Comparison of ENCODE assay signal across 11 cellular contexts in genomic region chr11:100980156-100980555, GRCh38.
DNase-seq lines count a peak whose midpoint lies in the region; ATAC-seq, FAIRE-seq and TF ChIP-seq lines count a peak whose summit lies in the region.
"Had no signal": no experiment of that assay in that cellular context is flagged by ENCODE, and none has a peak within 500 bp of the region (broad histone marks: within the 10 kb centered on the region; RNA-seq: fewer than 3 reads in every experiment).

No MANE protein-coding gene starts in this region.

- CTCF ChIA-PET in GM12878 (lab: Yijun Ruan, JAX), result interaction anchor here (0.8 kb wide), 1 partner anchor 456 kb away, joined by 4 read pairs; no protein-coding TSS in a partner anchor

- H3K9me3 ChIP-seq in GM12878 (replicated peaks; ENCODE audit: control insufficient read depth, insufficient read depth, low read length) (no peaks in the 10 kb centered on the region), liver (ENCODE audit: control insufficient read depth in 4 of 4, low read length in 3 of 4) (no peaks in the 10 kb centered on the region)
- H3K9me3 ChIP-seq: SJSA1, transverse colon had no signal

- POLR2A ChIA-PET in GM12878 (lab: Charles Lee), result interaction anchor here (0.6 kb wide), 1 partner anchor 1431 kb away, joined by 3 read pairs; no protein-coding TSS in a partner anchor

- H3K27ac ChIP-seq in GM12878 (ENCODE audit: control insufficient read depth, insufficient read depth) (no peak overlapping the region), liver (ENCODE audit: low read depth in 1 of 2, low read length in 2 of 2) (no peak overlapping the region)
- H3K27ac ChIP-seq: SJSA1, transverse colon had no signal

- H3K4me3 ChIP-seq in GM12878 (no peak overlapping the region), liver (ENCODE audit: low read depth in 1 of 3, low read length in 3 of 3) (no peak overlapping the region)
- H3K4me3 ChIP-seq: SJSA1, transverse colon had no signal

- no peak for TF ChIP-seq POLR2A in GM12878 (IDR thresholded peaks at IDR 0.05; ENCODE audit: low read depth, low read length)

- no peaks in the 10 kb centered on the region for H3K4me1 ChIP-seq in GM12878 (ENCODE audit: control insufficient read depth, insufficient read depth, low read length)
- no peaks in the 10 kb centered on the region for H3K4me1 ChIP-seq in liver (ENCODE audit: control insufficient read depth in 4 of 4, insufficient read depth in 4 of 4, low read length in 3 of 4)
- H3K4me1 ChIP-seq: SJSA1, transverse colon had no signal

- TF ChIP-seq RAD21 in GM12878 (IDR thresholded peaks at IDR 0.05; ENCODE audit: insufficient read depth, low read depth, low read length), result peak; percentile 33; the same call in 1 of the 2 replicates
- peak; percentile 69 to 71 for TF ChIP-seq RAD21 in liver (IDR thresholded peaks at IDR 0.05)

- FAIRE-seq in D721Med (lab: Jason Lieb, UNC) (no peak), GM12878 (lab: Jason Lieb, UNC) (no peak)

- TF ChIP-seq CTCF in D721Med (IDR thresholded peaks at IDR 0.05; ENCODE audit: insufficient read depth, missing control alignments), result peak; percentile 6
- peak; percentile 7 to 29 (median 21); a peak in 1 of 6 replicates for TF ChIP-seq CTCF in GM12878 (IDR thresholded peaks at IDR 0.05 in 2 of 3, conservative IDR thresholded peaks at IDR 0.05 in 1 of 3; ENCODE audit: control insufficient read depth in 2 of 3, extremely low read depth in 1 of 3, insufficient read depth in 1 of 3, low read depth in 3 of 3, low read length in 3 of 3)
- peak; percentile 27 for TF ChIP-seq CTCF in liver (IDR thresholded peaks at IDR 0.05; ENCODE audit: low read depth, low read length, missing input control)

- H3K79me2 ChIP-seq in GM12878 (ENCODE audit: control insufficient read depth, insufficient read depth, low read length), result no peaks in the 10 kb centered on the region

- no peak; the same call in 1 of the 3 replicates for ATAC-seq in GM12878
- no peak for ATAC-seq in HG03159 (IDR thresholded peaks at IDR 0.05; ENCODE audit: unreplicated experiment)

- RAD21 ChIA-PET in GM12878 (lab: Charles Lee; ENCODE audit: unreplicated experiment), result no interaction called here

- DNase-seq in D721Med (ENCODE audit: insufficient read length, low spot score) (no peak), LHCN-M2 (ENCODE audit: low read depth) (peak; percentile 8), GM12878 (ENCODE audit: low read depth, low spot score) (no peak), HuH-7 (ENCODE audit: low spot score) (no peak), NCI-H510A (lab: John Stamatoyannopoulos, UW) (no peak), inferior parietal cortex (ENCODE audit: extremely low spot score) (no peak)
- DNase-seq: hippocampal formation, transverse colon had no signal

- no peak overlapping the region for H3K9ac ChIP-seq in GM12878 (ENCODE audit: control insufficient read depth, insufficient read depth, low read length)
- no peak overlapping the region for H3K9ac ChIP-seq in liver (ENCODE audit: low read depth in 1 of 2, low read length in 2 of 2)

- WGBS in GM12878 (ENCODE audit: insufficient coverage, insufficient replicate concordance, low lambda C conversion rate, missing lambda C conversion rate), result 91% methylated on average over 3 of the region's 3 CpGs
- 80% methylated on average over 3 of the region's 3 CpGs for WGBS in liver

- H3K36me3 ChIP-seq in GM12878 (ENCODE audit: control insufficient read depth in 2 of 2, insufficient read depth in 2 of 2, low read length in 1 of 2), result no peaks in the 10 kb centered on the region
- peaks cover 0 to 31% (median 19%) of the 10 kb centered on the region in 4 donors for H3K36me3 ChIP-seq in liver (ENCODE audit: control insufficient read depth in 4 of 4, insufficient read depth in 3 of 4, low read depth in 1 of 4, low read length in 3 of 4)
- H3K36me3 ChIP-seq: SJSA1 had no signal

- intact Hi-C loops in GM12878 (cut with micrococcal nuclease; ENCODE audit: unreplicated experiment), result loop anchor here (10.0 kb wide), 1 partner anchor 455 kb away; no protein-coding TSS in a partner anchor

- SMC1A ChIA-PET in GM12878 (lab: Charles Lee; ENCODE audit: uncharacterized antibody, unreplicated experiment), result interaction anchor here (0.9 to 1.0 kb wide), 2 partner anchors 12 to 22 kb away, joined by 3 read pairs; no protein-coding TSS in a partner anchor

- no peak for TF ChIP-seq EP300 in GM12878 (IDR thresholded peaks at IDR 0.05; ENCODE audit: borderline replicate concordance in 1 of 2, control insufficient read depth in 1 of 2, low read depth in 2 of 2, low read length in 2 of 2)

- H3K27me3 ChIP-seq in GM12878 (replicated peaks in 1 of 2; ENCODE audit: control insufficient read depth in 2 of 2, insufficient read depth in 2 of 2, low read length in 1 of 2), result no peaks in the 10 kb centered on the region
- no peaks in the 10 kb centered on the region for H3K27me3 ChIP-seq in liver (ENCODE audit: control insufficient read depth in 4 of 4, insufficient read depth in 4 of 4, low read length in 3 of 4)
- H3K27me3 ChIP-seq: SJSA1, transverse colon had no signal

- in situ Hi-C loops in GM12878 (cut with MboI), result no loop called here

- no peaks in the 10 kb centered on the region for H4K20me1 ChIP-seq in GM12878 (ENCODE audit: control insufficient read depth, insufficient read depth)

- no TSS peak for BruUV-seq in GM12878 (replicated peaks; lab: Mats Ljungman, UMichigan)

- no peak overlapping the region for H2AFZ ChIP-seq in GM12878 (ENCODE audit: control insufficient read depth, low read depth, low read length)

- no peak overlapping the region for H3K4me2 ChIP-seq in GM12878 (ENCODE audit: control insufficient read depth, insufficient read depth)

TF ChIP-seq in GM12878, 131 proteins besides CTCF, POLR2A, EP300 and RAD21 (continues in another document):
- TF ChIP-seq TARDBP (IDR thresholded peaks at IDR 0.05; ENCODE audit: borderline replicate concordance) (no peak), POLR2AphosphoS2 (IDR thresholded peaks at IDR 0.05; ENCODE audit: low read depth, low read length) (no peak), NFIC (IDR thresholded peaks at IDR 0.05; ENCODE audit: low read depth, low read length) (no peak), PML (IDR thresholded peaks at IDR 0.05; ENCODE audit: low read length) (no peak), ZNF687 (IDR thresholded peaks at IDR 0.05) (no peak)

TF ChIP-seq in liver, 16 proteins besides CTCF, POLR2A, EP300 and RAD21:
- TF ChIP-seq TAF1 (conservative IDR thresholded peaks at IDR 0.05) (no peak), EGR1 (IDR thresholded peaks at IDR 0.05; ENCODE audit: low read depth in 2 of 2) (no peak), FOXA2 (IDR thresholded peaks at IDR 0.05) (no peak), SP1 (IDR thresholded peaks at IDR 0.05) (no peak), REST (IDR thresholded peaks at IDR 0.05) (no peak), NR2F2 (IDR thresholded peaks at IDR 0.05) (no peak), HNF4A (conservative IDR thresholded peaks at IDR 0.05) (no peak), ZBTB33 (IDR thresholded peaks at IDR 0.05) (no peak), GABPA (IDR thresholded peaks at IDR 0.05 in 1 of 2, conservative IDR thresholded peaks at IDR 0.05 in 1 of 2) (no peak), MAX (IDR thresholded peaks at IDR 0.05) (no peak), HNF4G (IDR thresholded peaks at IDR 0.05) (no peak), JUND (IDR thresholded peaks at IDR 0.05) (no peak), RXRA (IDR thresholded peaks at IDR 0.05) (no peak)
